ENCODE assay signal across 12 cellular contexts in the genomic region with DNA sequence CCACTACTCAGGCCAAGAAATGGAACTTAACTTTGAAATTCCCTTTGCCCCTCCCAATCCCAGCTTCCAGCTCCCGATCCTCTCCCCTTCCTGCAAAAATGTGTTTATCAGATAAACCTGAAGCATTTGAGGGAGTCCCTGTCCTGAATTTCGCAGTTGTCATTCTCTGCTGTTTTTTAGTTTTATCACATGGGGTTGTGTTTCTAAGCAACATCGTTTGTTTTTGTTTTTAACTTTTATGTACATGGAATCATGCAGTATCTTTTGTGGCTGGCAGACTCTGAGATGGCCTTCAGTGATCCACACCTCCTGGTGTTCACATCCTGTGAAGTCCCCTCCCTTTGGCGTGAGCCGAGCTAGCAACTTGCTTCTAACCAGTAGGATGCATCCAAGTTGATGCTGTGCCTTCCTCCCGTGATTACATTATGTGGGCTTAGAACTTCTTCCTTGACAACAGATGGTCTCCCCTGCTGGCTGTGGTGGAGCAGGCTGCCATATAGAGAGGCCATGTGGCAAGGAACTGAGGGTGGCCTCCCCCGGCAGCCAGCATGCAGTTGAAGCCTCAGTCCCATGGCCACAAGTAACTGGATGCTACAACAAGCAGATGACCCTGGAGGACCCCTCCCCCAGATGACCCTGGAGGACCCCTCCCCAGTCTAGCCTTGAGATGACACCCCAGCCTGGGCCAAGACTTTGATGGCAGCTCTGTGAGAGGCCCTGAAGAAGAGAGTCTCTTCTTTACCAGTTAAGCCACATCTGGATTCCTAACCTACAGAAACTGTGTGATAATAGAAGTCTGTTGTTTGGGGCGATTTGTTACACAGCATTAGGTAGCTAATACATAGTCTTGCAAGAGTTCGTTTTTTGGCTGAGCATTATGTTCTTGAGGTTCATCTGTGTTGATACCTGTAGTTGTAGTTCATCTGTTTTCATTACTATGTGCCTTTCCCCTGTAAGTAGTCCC. TPM values are rescaled to one million over a fixed set of nuclear protein-coding genes. Genes with fewer than 3 reads are reported as not detected.
DNase-seq lines count a peak whose midpoint lies in the region; ATAC-seq and TF ChIP-seq lines count a peak whose summit lies in the region.
"Had no signal": no experiment of that assay in that cellular context is flagged by ENCODE, and none has a peak within 500 bp of the region (broad histone marks: within the 10 kb centered on the region; RNA-seq: fewer than 3 reads in every experiment).

No MANE protein-coding gene starts in this region.

- H3K4me3 ChIP-seq in SJSA1 (no peak overlapping the region), psoas muscle (no peak overlapping the region)

- intact Hi-C loops in left ventricle myocardium superior (cut with micrococcal nuclease) (no loop called here), psoas muscle (cut with DNase I) (no loop called here)

- peak; percentile 7 for ATAC-seq in left ventricle myocardium superior
- ATAC-seq in psoas muscle = no peak
- ATAC-seq in HG02610 (IDR thresholded peaks at IDR 0.05; ENCODE audit: unreplicated experiment) = no peak

- H3K27ac ChIP-seq in SJSA1 = peak overlapping the region; percentile 84
- peak overlapping the region; percentile 57 for H3K27ac ChIP-seq in psoas muscle

- peaks cover 76% of the 10 kb centered on the region for H3K4me1 ChIP-seq in SJSA1 (replicated peaks)
- peaks cover 17% of the 10 kb centered on the region for H3K4me1 ChIP-seq in psoas muscle

- peaks cover 64% of the 10 kb centered on the region for H3K36me3 ChIP-seq in SJSA1
- no peaks in the 10 kb centered on the region for H3K36me3 ChIP-seq in psoas muscle (ENCODE audit: insufficient read depth in 1 of 2, low read depth in 1 of 2)

- H3K9me3 ChIP-seq in SJSA1 (replicated peaks) = no peaks in the 10 kb centered on the region
- no peaks in the 10 kb centered on the region for H3K9me3 ChIP-seq in psoas muscle

- H3K27me3 ChIP-seq in SJSA1 (replicated peaks) = no peaks in the 10 kb centered on the region
- peaks cover 0 to 3% (median 0%) of the 10 kb centered on the region in 3 donors for H3K27me3 ChIP-seq in psoas muscle (ENCODE audit: insufficient read depth in 3 of 3, low read length in 2 of 3)

- WGBS in psoas muscle, 3 donors = 73 to 77% (median 76%) methylated on average over 9 of the region's 9 CpGs

- no peak for TF ChIP-seq CTCF in psoas muscle (IDR thresholded peaks at IDR 0.05)

- DNase-seq in GM04503 (ENCODE audit: low read depth) (peak; percentile 75), SJSA1 (ENCODE audit: low read depth in 1 of 2, low spot score in 2 of 2) (peak; percentile 66 to 70), left ventricle myocardium superior (peak; percentile 49), psoas muscle (no peak), GM19240 (ENCODE audit: insufficient read length, low spot score) (no peak), GM03348 (ENCODE audit: low spot score) (no peak), EL (no peak)
- DNase-seq: anterior cingulate cortex, DMS79, NCI-H2171 had no signal

RNA-seq across cellular contexts. Expression of gene SH3BP4, which starts 27.7 kb away (rescaled TPM):
- 78.6 and 117 TPM in 2 replicates for total RNA-seq in SJSA1 (2014; rRNA removed; shearing (Covaris generic))
- 8.3 TPM for total RNA-seq in left ventricle myocardium superior
- total RNA-seq in psoas muscle = 10 to 100 TPM in 1 of 4 donors, 1 to 10 TPM in 3; 7.6 to 14.9 (median 9.5) TPM
- polyA plus RNA-seq in psoas muscle = 1 to 10 TPM; 3.0 to 9.8 (median 4.5) TPM
- total RNA-seq: activated CD8-positive, alpha-beta memory T cell treated with anti-CD3 and anti-CD28 coated beads for 36 hours had no signal

Comparison
In these comparisons a context has a peak if more than half of its experiments do, and no peak if none do; other contexts are left out.
1. DNase-seq: peak in GM04503 (single experiment), SJSA1 (2 of 2) and left ventricle myocardium superior (single experiment); none in psoas muscle (0 of 2), GM19240 (single experiment), GM03348 (single experiment) and EL (single experiment).